In genomic region chr16:8764486-8765250, GRCh38 we compare ENCODE assay signal across 15 cellular contexts. TPM values are rescaled to one million over a fixed set of nuclear protein-coding genes. Genes with fewer than 3 reads are reported as not detected.
A peak's percentile ranks its signal among the peaks of the same experiment; 100 is the strongest.
DNase-seq lines count a peak whose midpoint lies in the region; ATAC-seq and TF ChIP-seq lines count a peak whose summit lies in the region.
"Had no signal": no experiment of that assay in that cellular context is flagged by ENCODE, and none has a peak within 500 bp of the region (broad histone marks: within the 10 kb centered on the region; RNA-seq: fewer than 3 reads in every experiment).

No MANE protein-coding gene starts in this region.

- WGBS in sigmoid colon, 2 donors, result 93 to 94% methylated on average over 18 of the region's 18 CpGs

- no peak for DNase-seq in activated CD4-positive, alpha-beta T cell treated with anti-CD3 and anti-CD28 coated beads, Interleukin-2, amount 10 ng/mL, durations not matched to agents 7 days and 5 days
- DNase-seq in activated CD4-positive, alpha-beta T cell treated with anti-CD3 and anti-CD28 coated beads, Interleukin-2, amount 50 U/mL, for 4 hours, result no peak
- DNase-seq in WTC11 (ENCODE audit: low spot score) (peak; percentile 32), iPS-NIHi11 (ENCODE audit: low spot score) (peak; percentile 48), sigmoid colon (peak; percentile 40), cerebellar nuclear complex (lab: John Stamatoyannopoulos, UW) (no peak), NCI-H2107 treated with DMSO at 0.1 percent for 48 hours (lab: John Stamatoyannopoulos, UW; ENCODE audit: unreplicated experiment) (no peak)
- DNase-seq: CD8-positive, alpha-beta T cell; COR-L47; DMS153; DMS79 treated with DMSO at 0.1 percent for 48 hours; EL had no signal

- no peak for TF ChIP-seq EP300 in sigmoid colon (IDR thresholded peaks at IDR 0.05)

- peak overlapping the region; percentile 31 for H3K27ac Mint-ChIP-seq in activated CD4-positive, alpha-beta T cell treated with anti-CD3 and anti-CD28 coated beads, Interleukin-2, amount 10 ng/mL, durations not matched to agents 7 days and 5 days
- peak overlapping the region; percentile 41; the same call in 1 of the 2 replicates for H3K27ac Mint-ChIP-seq in WTC11
- H3K27ac Mint-ChIP-seq: CD8-positive, alpha-beta T cell had no signal

- TF ChIP-seq POLR2A in sigmoid colon (IDR thresholded peaks at IDR 0.05), result no peak

- intact Hi-C loops in sigmoid colon (cut with DNase I), result no loop called here

- H3K4me3 Mint-ChIP-seq in activated CD4-positive, alpha-beta T cell treated with anti-CD3 and anti-CD28 coated beads, Interleukin-2, amount 10 ng/mL, durations not matched to agents 7 days and 5 days, result no peak overlapping the region
- no peak overlapping the region for H3K4me3 Mint-ChIP-seq in WTC11
- H3K4me3 Mint-ChIP-seq: CD14-positive monocyte; CD8-positive, alpha-beta T cell had no signal

- H3K36me3 Mint-ChIP-seq in activated CD4-positive, alpha-beta T cell treated with anti-CD3 and anti-CD28 coated beads, Interleukin-2, amount 10 ng/mL, durations not matched to agents 7 days and 5 days (ENCODE audit: low read depth), result peaks cover 2% of the 10 kb centered on the region
- H3K36me3 Mint-ChIP-seq in WTC11, result no peaks in the 10 kb centered on the region

- H3K27me3 Mint-ChIP-seq in activated CD4-positive, alpha-beta T cell treated with anti-CD3 and anti-CD28 coated beads, Interleukin-2, amount 10 ng/mL, durations not matched to agents 7 days and 5 days, result no peaks in the 10 kb centered on the region
- no peaks in the 10 kb centered on the region for H3K27me3 Mint-ChIP-seq in WTC11 (ENCODE audit: low read depth)

- ATAC-seq in WTC11, result peak; percentile 68
- ATAC-seq in GM21723 (IDR thresholded peaks at IDR 0.05; ENCODE audit: unreplicated experiment), result no peak
- ATAC-seq: CD8-positive, alpha-beta T cell had no signal

- no peaks in the 10 kb centered on the region for H3K9me3 Mint-ChIP-seq in activated CD4-positive, alpha-beta T cell treated with anti-CD3 and anti-CD28 coated beads, Interleukin-2, amount 10 ng/mL, durations not matched to agents 7 days and 5 days
- H3K9me3 Mint-ChIP-seq in WTC11, result no peaks in the 10 kb centered on the region
- H3K9me3 Mint-ChIP-seq: CD8-positive, alpha-beta T cell had no signal

- no peak overlapping the region for H3K4me3 ChIP-seq in sigmoid colon

- no peak overlapping the region for H3K27ac ChIP-seq in sigmoid colon
- H3K27ac ChIP-seq: 22Rv1 had no signal

- POLR2A ChIA-PET in activated CD4-positive, alpha-beta T cell treated with anti-CD3 and anti-CD28 coated beads, Interleukin-2, amount 10 ng/mL, durations not matched to agents 7 days and 5 days (lab: Charles Lee), result no interaction called here
- POLR2A ChIA-PET in WTC11 (lab: Charles Lee), result no interaction called here

- CTCF ChIA-PET in activated CD4-positive, alpha-beta T cell treated with anti-CD3 and anti-CD28 coated beads, Interleukin-2, amount 10 ng/mL, durations not matched to agents 7 days and 5 days (lab: Charles Lee), result interaction anchor here (1.1 kb wide), 1 partner anchor 8 kb away, joined by 3 read pairs; no protein-coding TSS in a partner anchor
- CTCF ChIA-PET in WTC11 (lab: Charles Lee), result interaction anchor here (1.1 to 1.2 kb wide), 2 partner anchors 10 to 97 kb away, joined by 3 read pairs; no protein-coding TSS in a partner anchor

- peaks cover 0 to 23% (median 0%) of the 10 kb centered on the region in 4 donors for H3K36me3 ChIP-seq in sigmoid colon

- H3K4me1 ChIP-seq in sigmoid colon, result no peaks in the 10 kb centered on the region

- H3K27me3 ChIP-seq in sigmoid colon, result no peaks in the 10 kb centered on the region

- peaks cover under 1% of the 10 kb centered on the region for H3K4me1 Mint-ChIP-seq in activated CD4-positive, alpha-beta T cell treated with anti-CD3 and anti-CD28 coated beads, Interleukin-2, amount 10 ng/mL, durations not matched to agents 7 days and 5 days
- peaks cover 18% of the 10 kb centered on the region for H3K4me1 Mint-ChIP-seq in WTC11
- H3K4me1 Mint-ChIP-seq: CD14-positive monocyte had no signal

- no peaks in the 10 kb centered on the region for H3K9me3 ChIP-seq in sigmoid colon

- no peak for TF ChIP-seq CTCF in WTC11 (IDR thresholded peaks at IDR 0.05)
- TF ChIP-seq CTCF in sigmoid colon (IDR thresholded peaks at IDR 0.05), result no peak

TF ChIP-seq in WTC11, 78 proteins besides CTCF, POLR2A, EP300 and RAD21:
- no peak for TF ChIP-seq JAZF1 (CRISPR knock-in tag; IDR thresholded peaks at IDR 0.05)
- no peak for TF ChIP-seq NFE2L1 (CRISPR knock-in tag; IDR thresholded peaks at IDR 0.05)
- 0 out of 2 replicates have a peak, but pooled peaks have one; percentile 28 for TF ChIP-seq NR3C1 (CRISPR knock-in tag; conservative IDR thresholded peaks at IDR 0.05; ENCODE audit: low read depth)
- no peak for TF ChIP-seq ZSCAN18 (CRISPR knock-in tag; IDR thresholded peaks at IDR 0.05)

RNA-seq across cellular contexts. Expression of gene TMEM186, which starts 32.8 kb away (rescaled TPM):
- total RNA-seq in activated CD4-positive, alpha-beta T cell treated with anti-CD3 and anti-CD28 coated beads, Interleukin-2, amount 10 ng/mL, durations not matched to agents 7 days and 5 days, result 10 to 100 TPM; 10.1 to 11.1 TPM
- 13.9 to 17.8 TPM (median 14.6 TPM) in 3 replicates for total RNA-seq in WTC11 (2021)
- 10 to 100 TPM in 2 of 4 donors, 1 to 10 TPM in 2; 1.9 to 13.3 (median 8.7) TPM for total RNA-seq in sigmoid colon
- polyA plus RNA-seq in sigmoid colon, result 10 to 100 TPM in 1 of 3 donors, 1 to 10 TPM in 2; 9.0 to 13.9 (median 9.9) TPM

RNA-seq across cellular contexts. Expression of gene PMM2, which starts 33.0 kb away (rescaled TPM):
- 10 to 100 TPM; 37.0 to 38.9 TPM for total RNA-seq in activated CD4-positive, alpha-beta T cell treated with anti-CD3 and anti-CD28 coated beads, Interleukin-2, amount 10 ng/mL, durations not matched to agents 7 days and 5 days
- total RNA-seq in WTC11 (2021) (43.5 to 53.8 TPM (median 46.1 TPM) in 3 replicates), sigmoid colon (10 to 100 TPM; 13.6 to 22.1 (median 18.4) TPM)
- polyA plus RNA-seq in sigmoid colon, result 10 to 100 TPM; 29.8 to 52.4 (median 33.6) TPM

Comparison
In these comparisons a context has a peak if more than half of its experiments do, and no peak if none do; other contexts are left out.
1. DNase-seq: peak in WTC11 (single experiment), iPS-NIHi11 (single experiment) and sigmoid colon (single experiment); none in activated CD4-positive, alpha-beta T cell treated with anti-CD3 and anti-CD28 coated beads, Interleukin-2, amount 10 ng/mL, durations not matched to agents 7 days and 5 days (single experiment), activated CD4-positive, alpha-beta T cell treated with anti-CD3 and anti-CD28 coated beads, Interleukin-2, amount 50 U/mL, for 4 hours (0 of 2), cerebellar nuclear complex (0 of 2) and NCI-H2107 treated with DMSO at 0.1 percent for 48 hours (single experiment).